ENCODE assay signal across 26 cellular contexts in genomic region chr13:82011355-82011754, GRCh38.
"Had no signal": no experiment of that assay in that cellular context is flagged by ENCODE, and none has a peak within 500 bp of the region (broad histone marks: within the 10 kb centered on the region; RNA-seq: fewer than 3 reads in every experiment).

No MANE protein-coding gene starts in this region.

- H3K27me3 Mint-ChIP-seq: activated CD4-positive, alpha-beta T cell treated with anti-CD3 and anti-CD28 coated beads, Interleukin-2, amount 10 ng/mL, durations not matched to agents 7 days and 5 days; activated CD8-positive, alpha-beta memory T cell treated with anti-CD3 and anti-CD28 coated beads, Interleukin-2, amount 10 ng/mL, durations not matched to agents 7 days and 5 days; activated CD8-positive, alpha-beta T cell treated with anti-CD3 and anti-CD28 coated beads for 36 hours; activated naive CD8-positive, alpha-beta T cell treated with anti-CD3 and anti-CD28 coated beads, Interleukin-2, amount 50 U/mL, for 24 hours; natural killer cell treated with Interleukin-12 subunit alpha and Interleukin-12 subunit beta and Interleukin-15 and Interleukin-18, amount 100 ng/mL, for 72 hours; stimulated activated naive CD8-positive, alpha-beta T cell treated with anti-CD3 and anti-CD28 coated beads, Interleukin-15, Interleukin-2, amounts not matched to agents 100 ng/mL and 50 ng/mL, for 24 hours had no signal

- H3K4me1 ChIP-seq: body of pancreas, esophagus muscularis mucosa, heart left ventricle, psoas muscle, right atrium auricular region, tibial artery had no signal

- ATAC-seq: activated CD8-positive, alpha-beta memory T cell treated with anti-CD3 and anti-CD28 coated beads, Interleukin-2, amount 10 ng/mL, durations not matched to agents 7 days and 5 days; activated CD8-positive, alpha-beta T cell treated with anti-CD3 and anti-CD28 coated beads for 36 hours; activated naive CD8-positive, alpha-beta T cell treated with anti-CD3 and anti-CD28 coated beads, Interleukin-2, amount 50 U/mL, for 24 hours; body of pancreas; heart left ventricle; left ventricle myocardium superior; natural killer cell treated with Interleukin-12 subunit alpha and Interleukin-12 subunit beta and Interleukin-15 and Interleukin-18, amount 100 ng/mL, for 72 hours; psoas muscle had no signal

- H3K36me3 Mint-ChIP-seq: activated CD8-positive, alpha-beta memory T cell treated with anti-CD3 and anti-CD28 coated beads, Interleukin-2, amount 10 ng/mL, durations not matched to agents 7 days and 5 days had no signal

- H3K4me3 ChIP-seq: body of pancreas, cardiac muscle cell, esophagus muscularis mucosa, heart left ventricle, ovary, psoas muscle, right atrium auricular region, tibial artery had no signal

- H3K27ac Mint-ChIP-seq: activated CD4-positive, alpha-beta T cell treated with anti-CD3 and anti-CD28 coated beads, Interleukin-2, amount 10 ng/mL, durations not matched to agents 7 days and 5 days; activated CD8-positive, alpha-beta memory T cell treated with anti-CD3 and anti-CD28 coated beads, Interleukin-2, amount 10 ng/mL, durations not matched to agents 7 days and 5 days; activated CD8-positive, alpha-beta T cell treated with anti-CD3 and anti-CD28 coated beads for 36 hours; activated naive CD8-positive, alpha-beta T cell treated with anti-CD3 and anti-CD28 coated beads, Interleukin-2, amount 50 U/mL, for 24 hours; activated T-helper 1 cell treated with anti-CD3 and anti-CD28 coated beads, Interleukin-12 subunit alpha, Interleukin-12 subunit beta, Interleukin-2, Interleukin-4 antibody, amounts not matched to agents 30 ng/mL and 10 ng/mL and 1 ng/mL, durations not matched to agents 14 hours and 24 hours and 36 hours; natural killer cell treated with Interleukin-12 subunit alpha and Interleukin-12 subunit beta and Interleukin-15 and Interleukin-18, amount 100 ng/mL, for 72 hours; stimulated activated naive CD8-positive, alpha-beta T cell treated with anti-CD3 and anti-CD28 coated beads, Interleukin-15, Interleukin-2, amounts not matched to agents 100 ng/mL and 50 ng/mL, for 24 hours had no signal

- H3K4me1 Mint-ChIP-seq: activated CD4-positive, alpha-beta T cell treated with anti-CD3 and anti-CD28 coated beads, Interleukin-2, amount 10 ng/mL, durations not matched to agents 7 days and 5 days; activated CD8-positive, alpha-beta memory T cell treated with anti-CD3 and anti-CD28 coated beads, Interleukin-2, amount 10 ng/mL, durations not matched to agents 7 days and 5 days; activated naive CD8-positive, alpha-beta T cell treated with anti-CD3 and anti-CD28 coated beads, Interleukin-2, amount 50 U/mL, for 24 hours had no signal

- H3K27me3 ChIP-seq: body of pancreas, cardiac muscle cell, esophagus muscularis mucosa, heart left ventricle, neutrophil, ovary, right atrium auricular region, tibial artery had no signal

- H3K36me3 ChIP-seq: cardiac muscle cell, esophagus muscularis mucosa, heart left ventricle, neutrophil, ovary, right atrium auricular region, tibial artery had no signal

- H3K27ac ChIP-seq: body of pancreas, cardiac muscle cell, esophagus muscularis mucosa, heart left ventricle, neutrophil, ovary, psoas muscle, right atrium auricular region, tibial artery had no signal

- H3K9me3 ChIP-seq: body of pancreas, esophagus muscularis mucosa, neutrophil, ovary, psoas muscle, right atrium auricular region, tibial artery had no signal

- DNase-seq: activated CD4-positive, alpha-beta T cell treated with anti-CD3 and anti-CD28 coated beads, Interleukin-2, amount 10 ng/mL, durations not matched to agents 7 days and 5 days; activated CD4-positive, CD25-positive, alpha-beta regulatory T cell treated with anti-CD3 and anti-CD28 coated beads, Interleukin-2, amount 50 U/mL, for 72 hours; activated CD8-positive, alpha-beta memory T cell treated with anti-CD3 and anti-CD28 coated beads, Interleukin-2, amount 10 ng/mL, durations not matched to agents 7 days and 5 days; activated CD8-positive, alpha-beta T cell treated with anti-CD3 and anti-CD28 coated beads for 36 hours; activated gamma-delta T cell; activated naive CD4-positive, alpha-beta T cell treated with anti-CD3 and anti-CD28 coated beads, Interleukin-2, amount 50 U/mL, for 16 hours; activated naive CD8-positive, alpha-beta T cell treated with anti-CD3 and anti-CD28 coated beads, Interleukin-2, amount 50 U/mL, for 24 hours; activated T-cell treated with anti-CD3 and anti-CD28 coated beads for 4 hours; anterior cingulate cortex; body of pancreas; effector memory CD4-positive, alpha-beta T cell; heart left ventricle; left ventricle myocardium superior; mammary epithelial cell; ovary; psoas muscle; stimulated activated CD4-positive, alpha-beta T cell treated with anti-CD3 and anti-CD28 coated beads, Interleukin-12 subunit alpha, Interleukin-12 subunit beta, amount 100 ng/mL, for 4 hours; stimulated activated CD4-positive, alpha-beta T cell treated with anti-CD3 and anti-CD28 coated beads, Interleukin-4, amount 100 ng/mL, for 4 hours; tibial artery had no signal

- H3K4me3 Mint-ChIP-seq: activated CD4-positive, alpha-beta T cell treated with anti-CD3 and anti-CD28 coated beads, Interleukin-2, amount 10 ng/mL, durations not matched to agents 7 days and 5 days; activated CD8-positive, alpha-beta memory T cell treated with anti-CD3 and anti-CD28 coated beads, Interleukin-2, amount 10 ng/mL, durations not matched to agents 7 days and 5 days; activated CD8-positive, alpha-beta T cell treated with anti-CD3 and anti-CD28 coated beads for 36 hours; activated naive CD8-positive, alpha-beta T cell treated with anti-CD3 and anti-CD28 coated beads, Interleukin-2, amount 50 U/mL, for 24 hours; activated T-helper 1 cell treated with anti-CD3 and anti-CD28 coated beads, Interleukin-12 subunit alpha, Interleukin-12 subunit beta, Interleukin-2, Interleukin-4 antibody, amounts not matched to agents 30 ng/mL and 10 ng/mL and 1 ng/mL, durations not matched to agents 14 hours and 24 hours and 36 hours; natural killer cell treated with Interleukin-12 subunit alpha and Interleukin-12 subunit beta and Interleukin-15 and Interleukin-18, amount 100 ng/mL, for 72 hours; stimulated activated naive CD8-positive, alpha-beta T cell treated with anti-CD3 and anti-CD28 coated beads, Interleukin-15, Interleukin-2, amounts not matched to agents 100 ng/mL and 50 ng/mL, for 24 hours had no signal
